ENCODE assay signal across 1 cellular context in the genomic region with DNA sequence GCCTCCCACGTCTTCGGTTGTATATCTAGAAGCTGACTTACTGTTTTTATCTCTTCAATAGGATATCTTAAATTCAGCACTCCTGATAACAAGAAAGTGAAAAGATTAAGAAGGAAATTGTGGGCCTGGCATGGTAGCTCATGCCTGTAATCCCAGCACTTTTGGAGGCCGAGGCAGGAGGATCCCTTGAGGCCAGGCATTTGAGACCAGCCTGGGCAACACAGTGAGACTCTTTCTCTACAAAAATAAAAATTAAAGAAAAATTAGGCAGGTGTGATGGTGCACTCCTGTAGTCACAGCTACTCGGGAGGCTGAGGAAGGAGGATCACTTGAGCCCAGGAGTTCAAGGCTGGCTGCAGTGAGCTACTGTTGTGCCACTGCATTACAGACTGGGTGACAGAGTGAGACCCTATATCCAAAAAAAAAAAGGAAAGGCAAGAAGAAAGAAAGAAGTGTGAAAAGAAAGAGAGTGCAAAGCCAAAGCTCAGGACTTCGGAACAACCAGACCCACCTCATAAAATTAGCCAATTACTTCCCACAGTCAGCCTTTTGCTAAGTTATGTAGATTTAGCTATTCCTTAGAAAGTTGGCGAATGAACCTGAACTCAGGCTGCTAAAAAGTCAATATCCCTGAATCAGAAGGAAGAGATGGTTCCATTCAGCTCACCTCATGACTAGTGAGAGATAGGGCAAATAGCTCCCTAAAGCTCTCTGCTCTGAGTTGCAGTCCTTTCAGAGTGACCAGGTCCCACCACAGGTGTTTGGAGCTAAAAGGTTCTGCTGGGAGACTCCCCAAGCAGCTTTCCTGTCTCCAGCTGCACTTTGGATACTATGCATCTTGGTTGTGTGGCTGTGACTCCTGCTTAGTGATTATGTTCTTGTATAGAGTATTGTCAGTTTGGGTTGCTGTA.
TF ChIP-seq lines count a peak whose summit lies in the region.

No MANE protein-coding gene starts in this region.

TF ChIP-seq in HepG2, 621 proteins besides CTCF, POLR2A, EP300 and RAD21 (continued from another document):
- TF ChIP-seq, protein P1, sequence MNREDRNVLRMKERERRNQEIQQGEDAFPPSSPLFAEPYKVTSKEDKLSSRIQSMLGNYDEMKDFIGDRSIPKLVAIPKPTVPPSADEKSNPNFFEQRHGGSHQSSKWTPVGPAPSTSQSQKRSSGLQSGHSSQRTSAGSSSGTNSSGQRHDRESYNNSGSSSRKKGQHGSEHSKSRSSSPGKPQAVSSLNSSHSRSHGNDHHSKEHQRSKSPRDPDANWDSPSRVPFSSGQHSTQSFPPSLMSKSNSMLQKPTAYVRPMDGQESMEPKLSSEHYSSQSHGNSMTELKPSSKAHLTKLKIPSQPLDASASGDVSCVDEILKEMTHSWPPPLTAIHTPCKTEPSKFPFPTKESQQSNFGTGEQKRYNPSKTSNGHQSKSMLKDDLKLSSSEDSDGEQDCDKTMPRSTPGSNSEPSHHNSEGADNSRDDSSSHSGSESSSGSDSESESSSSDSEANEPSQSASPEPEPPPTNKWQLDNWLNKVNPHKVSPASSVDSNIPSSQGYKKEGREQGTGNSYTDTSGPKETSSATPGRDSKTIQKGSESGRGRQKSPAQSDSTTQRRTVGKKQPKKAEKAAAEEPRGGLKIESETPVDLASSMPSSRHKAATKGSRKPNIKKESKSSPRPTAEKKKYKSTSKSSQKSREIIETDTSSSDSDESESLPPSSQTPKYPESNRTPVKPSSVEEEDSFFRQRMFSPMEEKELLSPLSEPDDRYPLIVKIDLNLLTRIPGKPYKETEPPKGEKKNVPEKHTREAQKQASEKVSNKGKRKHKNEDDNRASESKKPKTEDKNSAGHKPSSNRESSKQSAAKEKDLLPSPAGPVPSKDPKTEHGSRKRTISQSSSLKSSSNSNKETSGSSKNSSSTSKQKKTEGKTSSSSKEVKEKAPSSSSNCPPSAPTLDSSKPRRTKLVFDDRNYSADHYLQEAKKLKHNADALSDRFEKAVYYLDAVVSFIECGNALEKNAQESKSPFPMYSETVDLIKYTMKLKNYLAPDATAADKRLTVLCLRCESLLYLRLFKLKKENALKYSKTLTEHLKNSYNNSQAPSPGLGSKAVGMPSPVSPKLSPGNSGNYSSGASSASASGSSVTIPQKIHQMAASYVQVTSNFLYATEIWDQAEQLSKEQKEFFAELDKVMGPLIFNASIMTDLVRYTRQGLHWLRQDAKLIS (CRISPR knock-in tag; IDR thresholded peaks at IDR 0.05): peak; percentile 75
- TF ChIP-seq HIVEP1 (CRISPR knock-in tag; IDR thresholded peaks at IDR 0.05): no peak
- TF ChIP-seq ZMYM3 (CRISPR knock-in tag; IDR thresholded peaks at IDR 0.05): peak; percentile 19; the same call in 1 of the 2 replicates
- no peak for TF ChIP-seq DMAP1 (CRISPR knock-in tag; IDR thresholded peaks at IDR 0.05)
- no peak for TF ChIP-seq POLR2AphosphoS2 (IDR thresholded peaks at IDR 0.05; ENCODE audit: low read depth, low read length)
- TF ChIP-seq ZNF562 (CRISPR knock-in tag; IDR thresholded peaks at IDR 0.05; ENCODE audit: borderline replicate concordance): peak; percentile 69; the same call in 1 of the 2 replicates
- no peak for TF ChIP-seq ZNF703 (CRISPR knock-in tag; IDR thresholded peaks at IDR 0.05; ENCODE audit: borderline replicate concordance)
- TF ChIP-seq EED (CRISPR knock-in tag; IDR thresholded peaks at IDR 0.05): no peak
- TF ChIP-seq, protein P2, sequence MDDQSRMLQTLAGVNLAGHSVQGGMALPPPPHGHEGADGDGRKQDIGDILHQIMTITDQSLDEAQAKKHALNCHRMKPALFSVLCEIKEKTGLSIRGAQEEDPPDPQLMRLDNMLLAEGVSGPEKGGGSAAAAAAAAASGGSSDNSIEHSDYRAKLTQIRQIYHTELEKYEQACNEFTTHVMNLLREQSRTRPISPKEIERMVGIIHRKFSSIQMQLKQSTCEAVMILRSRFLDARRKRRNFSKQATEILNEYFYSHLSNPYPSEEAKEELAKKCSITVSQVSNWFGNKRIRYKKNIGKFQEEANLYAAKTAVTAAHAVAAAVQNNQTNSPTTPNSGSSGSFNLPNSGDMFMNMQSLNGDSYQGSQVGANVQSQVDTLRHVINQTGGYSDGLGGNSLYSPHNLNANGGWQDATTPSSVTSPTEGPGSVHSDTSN (CRISPR knock-in tag; IDR thresholded peaks at IDR 0.05; ENCODE audit: borderline replicate concordance): no peak
- no peak for TF ChIP-seq GABPB1 (CRISPR knock-in tag; IDR thresholded peaks at IDR 0.05)
- TF ChIP-seq ZNF484 (CRISPR knock-in tag; IDR thresholded peaks at IDR 0.05; ENCODE audit: borderline replicate concordance, low read depth): no peak
- peak; percentile 95 for TF ChIP-seq PAF1 (CRISPR knock-in tag; IDR thresholded peaks at IDR 0.05)
- no peak for TF ChIP-seq ZSCAN12 (CRISPR knock-in tag; IDR thresholded peaks at IDR 0.05)
- no peak for TF ChIP-seq SOX13 (IDR thresholded peaks at IDR 0.05)
- TF ChIP-seq SOX13 (CRISPR knock-in tag; conservative IDR thresholded peaks at IDR 0.05 in 1 of 2, IDR thresholded peaks at IDR 0.05 in 1 of 2): no peak
- TF ChIP-seq, protein P3, sequence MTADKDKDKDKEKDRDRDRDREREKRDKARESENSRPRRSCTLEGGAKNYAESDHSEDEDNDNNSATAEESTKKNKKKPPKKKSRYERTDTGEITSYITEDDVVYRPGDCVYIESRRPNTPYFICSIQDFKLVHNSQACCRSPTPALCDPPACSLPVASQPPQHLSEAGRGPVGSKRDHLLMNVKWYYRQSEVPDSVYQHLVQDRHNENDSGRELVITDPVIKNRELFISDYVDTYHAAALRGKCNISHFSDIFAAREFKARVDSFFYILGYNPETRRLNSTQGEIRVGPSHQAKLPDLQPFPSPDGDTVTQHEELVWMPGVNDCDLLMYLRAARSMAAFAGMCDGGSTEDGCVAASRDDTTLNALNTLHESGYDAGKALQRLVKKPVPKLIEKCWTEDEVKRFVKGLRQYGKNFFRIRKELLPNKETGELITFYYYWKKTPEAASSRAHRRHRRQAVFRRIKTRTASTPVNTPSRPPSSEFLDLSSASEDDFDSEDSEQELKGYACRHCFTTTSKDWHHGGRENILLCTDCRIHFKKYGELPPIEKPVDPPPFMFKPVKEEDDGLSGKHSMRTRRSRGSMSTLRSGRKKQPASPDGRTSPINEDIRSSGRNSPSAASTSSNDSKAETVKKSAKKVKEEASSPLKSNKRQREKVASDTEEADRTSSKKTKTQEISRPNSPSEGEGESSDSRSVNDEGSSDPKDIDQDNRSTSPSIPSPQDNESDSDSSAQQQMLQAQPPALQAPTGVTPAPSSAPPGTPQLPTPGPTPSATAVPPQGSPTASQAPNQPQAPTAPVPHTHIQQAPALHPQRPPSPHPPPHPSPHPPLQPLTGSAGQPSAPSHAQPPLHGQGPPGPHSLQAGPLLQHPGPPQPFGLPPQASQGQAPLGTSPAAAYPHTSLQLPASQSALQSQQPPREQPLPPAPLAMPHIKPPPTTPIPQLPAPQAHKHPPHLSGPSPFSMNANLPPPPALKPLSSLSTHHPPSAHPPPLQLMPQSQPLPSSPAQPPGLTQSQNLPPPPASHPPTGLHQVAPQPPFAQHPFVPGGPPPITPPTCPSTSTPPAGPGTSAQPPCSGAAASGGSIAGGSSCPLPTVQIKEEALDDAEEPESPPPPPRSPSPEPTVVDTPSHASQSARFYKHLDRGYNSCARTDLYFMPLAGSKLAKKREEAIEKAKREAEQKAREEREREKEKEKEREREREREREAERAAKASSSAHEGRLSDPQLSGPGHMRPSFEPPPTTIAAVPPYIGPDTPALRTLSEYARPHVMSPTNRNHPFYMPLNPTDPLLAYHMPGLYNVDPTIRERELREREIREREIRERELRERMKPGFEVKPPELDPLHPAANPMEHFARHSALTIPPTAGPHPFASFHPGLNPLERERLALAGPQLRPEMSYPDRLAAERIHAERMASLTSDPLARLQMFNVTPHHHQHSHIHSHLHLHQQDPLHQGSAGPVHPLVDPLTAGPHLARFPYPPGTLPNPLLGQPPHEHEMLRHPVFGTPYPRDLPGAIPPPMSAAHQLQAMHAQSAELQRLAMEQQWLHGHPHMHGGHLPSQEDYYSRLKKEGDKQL (CRISPR knock-in tag; IDR thresholded peaks at IDR 0.05; ENCODE audit: low read depth): no peak
- TF ChIP-seq HOXA3 (CRISPR knock-in tag; IDR thresholded peaks at IDR 0.05): no peak
- TF ChIP-seq ARID2 (CRISPR knock-in tag; IDR thresholded peaks at IDR 0.05; ENCODE audit: borderline replicate concordance): no peak
- no peak for TF ChIP-seq ZNF550 (CRISPR knock-in tag; IDR thresholded peaks at IDR 0.05; ENCODE audit: borderline replicate concordance)
- no peak for TF ChIP-seq RFXAP (CRISPR knock-in tag; IDR thresholded peaks at IDR 0.05; ENCODE audit: borderline replicate concordance)
- TF ChIP-seq ZNF570 (CRISPR knock-in tag; IDR thresholded peaks at IDR 0.05; ENCODE audit: borderline replicate concordance): no peak
- TF ChIP-seq, protein P4, sequence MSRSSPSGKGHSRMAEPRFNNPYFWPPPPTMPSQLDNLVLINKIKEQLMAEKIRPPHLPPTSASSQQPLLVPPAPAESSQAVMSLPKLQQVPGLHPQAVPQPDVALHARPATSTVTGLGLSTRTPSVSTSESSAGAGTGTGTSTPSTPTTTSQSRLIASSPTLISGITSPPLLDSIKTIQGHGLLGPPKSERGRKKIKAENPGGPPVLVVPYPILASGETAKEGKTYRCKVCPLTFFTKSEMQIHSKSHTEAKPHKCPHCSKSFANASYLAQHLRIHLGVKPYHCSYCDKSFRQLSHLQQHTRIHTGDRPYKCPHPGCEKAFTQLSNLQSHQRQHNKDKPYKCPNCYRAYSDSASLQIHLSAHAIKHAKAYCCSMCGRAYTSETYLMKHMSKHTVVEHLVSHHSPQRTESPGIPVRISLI (CRISPR knock-in tag; IDR thresholded peaks at IDR 0.05; ENCODE audit: borderline replicate concordance): no peak; the same call in 1 of the 2 replicates
- no peak for TF ChIP-seq ZNF709 (CRISPR knock-in tag; IDR thresholded peaks at IDR 0.05)
- no peak for TF ChIP-seq ZFP62 (CRISPR knock-in tag; IDR thresholded peaks at IDR 0.05)
- no peak for TF ChIP-seq CCDC6 (CRISPR knock-in tag; IDR thresholded peaks at IDR 0.05)
- TF ChIP-seq, protein P5, sequence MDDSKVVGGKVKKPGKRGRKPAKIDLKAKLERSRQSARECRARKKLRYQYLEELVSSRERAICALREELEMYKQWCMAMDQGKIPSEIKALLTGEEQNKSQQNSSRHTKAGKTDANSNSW (CRISPR knock-in tag; IDR thresholded peaks at IDR 0.05; ENCODE audit: borderline replicate concordance): no peak
- TF ChIP-seq MED13 (CRISPR knock-in tag; IDR thresholded peaks at IDR 0.05): 0 out of 2 replicates have a peak, but pooled peaks have one; percentile 32
- TF ChIP-seq ZNF441 (CRISPR knock-in tag; IDR thresholded peaks at IDR 0.05; ENCODE audit: borderline replicate concordance): no peak
- TF ChIP-seq, protein P6, sequence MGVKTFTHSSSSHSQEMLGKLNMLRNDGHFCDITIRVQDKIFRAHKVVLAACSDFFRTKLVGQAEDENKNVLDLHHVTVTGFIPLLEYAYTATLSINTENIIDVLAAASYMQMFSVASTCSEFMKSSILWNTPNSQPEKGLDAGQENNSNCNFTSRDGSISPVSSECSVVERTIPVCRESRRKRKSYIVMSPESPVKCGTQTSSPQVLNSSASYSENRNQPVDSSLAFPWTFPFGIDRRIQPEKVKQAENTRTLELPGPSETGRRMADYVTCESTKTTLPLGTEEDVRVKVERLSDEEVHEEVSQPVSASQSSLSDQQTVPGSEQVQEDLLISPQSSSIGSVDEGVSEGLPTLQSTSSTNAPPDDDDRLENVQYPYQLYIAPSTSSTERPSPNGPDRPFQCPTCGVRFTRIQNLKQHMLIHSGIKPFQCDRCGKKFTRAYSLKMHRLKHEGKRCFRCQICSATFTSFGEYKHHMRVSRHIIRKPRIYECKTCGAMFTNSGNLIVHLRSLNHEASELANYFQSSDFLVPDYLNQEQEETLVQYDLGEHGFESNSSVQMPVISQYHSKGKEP (CRISPR knock-in tag; IDR thresholded peaks at IDR 0.05): no peak
- TF ChIP-seq ESRRA (CRISPR knock-in tag; IDR thresholded peaks at IDR 0.05; ENCODE audit: low read depth): no peak
- peak; percentile 80 for TF ChIP-seq RBFOX2 (IDR thresholded peaks at IDR 0.05; ENCODE audit: low read depth, low read length)
- TF ChIP-seq ZNF225 (CRISPR knock-in tag; IDR thresholded peaks at IDR 0.05): no peak
- no peak for TF ChIP-seq KDM2A (CRISPR knock-in tag; IDR thresholded peaks at IDR 0.05; ENCODE audit: borderline replicate concordance, low read depth)
- TF ChIP-seq, protein P7, sequence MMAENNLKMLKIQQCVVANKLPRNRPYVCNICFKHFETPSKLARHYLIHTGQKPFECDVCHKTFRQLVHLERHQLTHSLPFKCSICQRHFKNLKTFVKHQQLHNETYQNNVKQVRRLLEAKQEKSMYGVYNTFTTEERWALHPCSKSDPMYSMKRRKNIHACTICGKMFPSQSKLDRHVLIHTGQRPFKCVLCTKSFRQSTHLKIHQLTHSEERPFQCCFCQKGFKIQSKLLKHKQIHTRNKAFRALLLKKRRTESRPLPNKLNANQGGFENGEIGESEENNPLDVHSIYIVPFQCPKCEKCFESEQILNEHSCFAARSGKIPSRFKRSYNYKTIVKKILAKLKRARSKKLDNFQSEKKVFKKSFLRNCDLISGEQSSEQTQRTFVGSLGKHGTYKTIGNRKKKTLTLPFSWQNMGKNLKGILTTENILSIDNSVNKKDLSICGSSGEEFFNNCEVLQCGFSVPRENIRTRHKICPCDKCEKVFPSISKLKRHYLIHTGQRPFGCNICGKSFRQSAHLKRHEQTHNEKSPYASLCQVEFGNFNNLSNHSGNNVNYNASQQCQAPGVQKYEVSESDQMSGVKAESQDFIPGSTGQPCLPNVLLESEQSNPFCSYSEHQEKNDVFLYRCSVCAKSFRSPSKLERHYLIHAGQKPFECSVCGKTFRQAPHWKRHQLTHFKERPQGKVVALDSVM (CRISPR knock-in tag; IDR thresholded peaks at IDR 0.05): peak; percentile 98
- no peak for TF ChIP-seq ZSCAN30 (CRISPR knock-in tag; IDR thresholded peaks at IDR 0.05)
- TF ChIP-seq POGZ (CRISPR knock-in tag; IDR thresholded peaks at IDR 0.05): no peak
- TF ChIP-seq EZH2 (conservative IDR thresholded peaks at IDR 0.05; ENCODE audit: low read depth, low read length): no peak
- no peak for TF ChIP-seq BRCA1 (CRISPR knock-in tag; IDR thresholded peaks at IDR 0.05)
- no peak for TF ChIP-seq GATA4 (IDR thresholded peaks at IDR 0.05; ENCODE audit: borderline replicate concordance, low read depth)
- no peak for TF ChIP-seq ZNF468 (CRISPR knock-in tag; IDR thresholded peaks at IDR 0.05)
- TF ChIP-seq ZNF224 (CRISPR knock-in tag; IDR thresholded peaks at IDR 0.05): no peak
- TF ChIP-seq, protein P8, sequence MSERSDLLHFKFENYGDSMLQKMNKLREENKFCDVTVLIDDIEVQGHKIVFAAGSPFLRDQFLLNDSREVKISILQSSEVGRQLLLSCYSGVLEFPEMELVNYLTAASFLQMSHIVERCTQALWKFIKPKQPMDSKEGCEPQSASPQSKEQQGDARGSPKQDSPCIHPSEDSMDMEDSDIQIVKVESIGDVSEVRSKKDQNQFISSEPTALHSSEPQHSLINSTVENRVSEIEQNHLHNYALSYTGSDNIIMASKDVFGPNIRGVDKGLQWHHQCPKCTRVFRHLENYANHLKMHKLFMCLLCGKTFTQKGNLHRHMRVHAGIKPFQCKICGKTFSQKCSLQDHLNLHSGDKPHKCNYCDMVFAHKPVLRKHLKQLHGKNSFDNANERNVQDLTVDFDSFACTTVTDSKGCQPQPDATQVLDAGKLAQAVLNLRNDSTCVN (CRISPR knock-in tag; IDR thresholded peaks at IDR 0.05; ENCODE audit: borderline replicate concordance): no peak
